In genomic region chr3:156630081-156630772, GRCh38 we compare ENCODE assay signal across 13 cellular contexts. TPM values are rescaled to one million over a fixed set of nuclear protein-coding genes. Genes with fewer than 3 reads are reported as not detected.
DNase-seq lines count a peak whose midpoint lies in the region; ATAC-seq and TF ChIP-seq lines count a peak whose summit lies in the region.
"Had no signal": no experiment of that assay in that cellular context is flagged by ENCODE, and none has a peak within 500 bp of the region (broad histone marks: within the 10 kb centered on the region; RNA-seq: fewer than 3 reads in every experiment).

No MANE protein-coding gene starts in this region.

- DNase-seq in Calu3 (peak; percentile 45), LHCN-M2 (ENCODE audit: low read depth) (peak; percentile 78), RWPE1 (ENCODE audit: low spot score) (peak; percentile 87), kidney tubule cell (ENCODE audit: low spot score) (peak; percentile 75)
- DNase-seq: activated CD4-positive, alpha-beta memory T cell treated with anti-CD3 and anti-CD28 coated beads, Interleukin-2, amount 10 ng/mL, durations not matched to agents 7 days and 5 days; hippocampal formation; NCI-H446 treated with DMSO at 0.1 percent for 48 hours had no signal

- CTCF ChIA-PET in Calu3 (lab: Charles Lee): interaction anchor here (0.8 to 1.9 kb wide), 4 partner anchors 15 to 506 kb away, joined by 3 to 6 read pairs (median 4); partner anchors contain the start of gene TIPARP
- CTCF ChIA-PET in RWPE1 (lab: Yijun Ruan, JAX): interaction anchor here (0.9 to 2.1 kb wide), 2 partner anchors 44 to 507 kb away, joined by 3 to 6 read pairs; partner anchors contain the start of gene TIPARP

- no peaks in the 10 kb centered on the region for H3K27me3 Mint-ChIP-seq in Calu3 (ENCODE audit: unreplicated experiment)
- H3K27me3 Mint-ChIP-seq: activated CD4-positive, alpha-beta memory T cell treated with anti-CD3 and anti-CD28 coated beads, Interleukin-2, amount 10 ng/mL, durations not matched to agents 7 days and 5 days; activated naive CD4-positive, alpha-beta T cell treated with anti-CD3 and anti-CD28 coated beads, Interleukin-2, amount 50 U/mL, for 24 hours; B cell had no signal

- peaks cover 57% of the 10 kb centered on the region for H3K4me1 Mint-ChIP-seq in Calu3 (ENCODE audit: low read depth, unreplicated experiment)
- H3K4me1 Mint-ChIP-seq: activated naive CD4-positive, alpha-beta T cell treated with anti-CD3 and anti-CD28 coated beads, Interleukin-2, amount 50 U/mL, for 24 hours; B cell had no signal

- TF ChIP-seq CTCF in Calu3 (IDR thresholded peaks at IDR 0.05; ENCODE audit: unreplicated experiment): no peak
- no peak for TF ChIP-seq CTCF in RWPE1 (conservative IDR thresholded peaks at IDR 0.05; ENCODE audit: low read depth)

- ATAC-seq in GM18868 (IDR thresholded peaks at IDR 0.05; ENCODE audit: unreplicated experiment) (no peak), GM18505 (IDR thresholded peaks at IDR 0.05; ENCODE audit: unreplicated experiment) (no peak), HG03460 (IDR thresholded peaks at IDR 0.05; ENCODE audit: unreplicated experiment) (no peak), GM19328 (IDR thresholded peaks at IDR 0.05; ENCODE audit: unreplicated experiment) (no peak)

- H3K9me3 Mint-ChIP-seq in Calu3 (ENCODE audit: low read depth, unreplicated experiment): peaks cover 3% of the 10 kb centered on the region
- H3K9me3 Mint-ChIP-seq: activated CD4-positive, alpha-beta memory T cell treated with anti-CD3 and anti-CD28 coated beads, Interleukin-2, amount 10 ng/mL, durations not matched to agents 7 days and 5 days; activated naive CD4-positive, alpha-beta T cell treated with anti-CD3 and anti-CD28 coated beads, Interleukin-2, amount 50 U/mL, for 24 hours had no signal

- POLR2A ChIA-PET in RWPE1 (lab: Yijun Ruan, JAX; ENCODE audit: low non-redundant PET): no interaction called here

- H3K27ac Mint-ChIP-seq in Calu3 (ENCODE audit: unreplicated experiment): no peak overlapping the region
- H3K27ac Mint-ChIP-seq: activated CD4-positive, alpha-beta memory T cell treated with anti-CD3 and anti-CD28 coated beads, Interleukin-2, amount 10 ng/mL, durations not matched to agents 7 days and 5 days; activated naive CD4-positive, alpha-beta T cell treated with anti-CD3 and anti-CD28 coated beads, Interleukin-2, amount 50 U/mL, for 24 hours; B cell had no signal

- no TSS peak for BruUV-seq in Calu3 (replicated peaks; lab: Mats Ljungman, UMichigan)

- intact Hi-C loops in Calu3 (cut with micrococcal nuclease; ENCODE audit: unreplicated experiment): loop anchor here (1.0 kb wide), 1 partner anchor 38 kb away; no protein-coding TSS in a partner anchor

- H3K27ac ChIP-seq in RWPE1: peak overlapping the region; percentile 66

- peaks cover 6% of the 10 kb centered on the region for H3K36me3 Mint-ChIP-seq in Calu3 (ENCODE audit: insufficient read depth, unreplicated experiment)
- H3K36me3 Mint-ChIP-seq: activated naive CD4-positive, alpha-beta T cell treated with anti-CD3 and anti-CD28 coated beads, Interleukin-2, amount 50 U/mL, for 24 hours had no signal

- no peak overlapping the region for H3K4me3 Mint-ChIP-seq in Calu3 (ENCODE audit: low read depth, unreplicated experiment)
- H3K4me3 Mint-ChIP-seq: activated CD4-positive, alpha-beta memory T cell treated with anti-CD3 and anti-CD28 coated beads, Interleukin-2, amount 10 ng/mL, durations not matched to agents 7 days and 5 days; activated naive CD4-positive, alpha-beta T cell treated with anti-CD3 and anti-CD28 coated beads, Interleukin-2, amount 50 U/mL, for 24 hours; B cell had no signal

- TF ChIP-seq POLR2A in GM18505 (IDR thresholded peaks at IDR 0.05; ENCODE audit: borderline replicate concordance, extremely low read depth, insufficient read depth, insufficient read length): no peak

RNA-seq across cellular contexts. Expression of gene TIPARP, which starts 44.2 kb away (rescaled TPM):
- 84.9 and 91.4 TPM in 2 replicates for total RNA-seq in Calu3 (2022)
- total RNA-seq in LHCN-M2 (2014; rRNA removed): 89.9 and 103 TPM in 2 replicates
- polyA plus RNA-seq in LHCN-M2 (2012): 32.7 TPM
